11 cellular contexts compared by ENCODE assay signal in the genomic region with DNA sequence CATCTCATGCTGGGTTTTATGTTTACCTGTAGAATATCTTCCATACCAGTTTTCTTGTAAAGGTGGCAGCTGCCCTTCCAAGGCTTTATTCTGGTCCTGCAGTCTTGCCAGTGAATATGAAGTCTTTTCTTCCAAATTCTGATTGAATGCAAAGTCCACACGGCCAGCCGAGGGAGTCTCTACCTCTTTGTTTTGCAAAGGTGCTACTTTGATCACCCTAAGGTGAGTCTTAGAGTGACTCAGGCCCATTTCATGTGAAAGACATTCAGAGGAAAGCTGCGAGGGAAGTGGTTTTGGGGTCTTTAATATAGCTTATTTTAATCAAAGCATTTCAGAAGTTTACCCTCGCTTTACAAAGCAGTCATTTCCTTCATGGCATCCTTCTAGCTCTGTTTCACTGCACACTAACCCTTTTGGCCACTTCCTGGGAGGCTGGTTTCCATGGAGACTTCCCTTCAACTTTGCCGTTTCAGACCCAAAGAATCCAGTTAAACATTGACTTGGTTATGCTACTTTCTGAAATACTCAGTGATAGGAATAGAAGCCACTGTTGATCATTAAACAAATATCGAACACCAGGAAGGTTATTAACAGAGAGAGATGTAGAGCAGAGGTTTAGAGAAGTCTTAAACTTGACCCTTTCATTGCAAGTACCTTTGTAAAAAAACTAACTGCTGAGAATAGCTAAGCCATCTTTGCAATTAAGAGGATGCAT. TPM values are rescaled to one million over a fixed set of nuclear protein-coding genes. Genes with fewer than 3 reads are reported as not detected.
DNase-seq lines count a peak whose midpoint lies in the region; ATAC-seq, FAIRE-seq and TF ChIP-seq lines count a peak whose summit lies in the region.
"Had no signal": no experiment of that assay in that cellular context is flagged by ENCODE, and none has a peak within 500 bp of the region (broad histone marks: within the 10 kb centered on the region; RNA-seq: fewer than 3 reads in every experiment).

A gene with protein sequence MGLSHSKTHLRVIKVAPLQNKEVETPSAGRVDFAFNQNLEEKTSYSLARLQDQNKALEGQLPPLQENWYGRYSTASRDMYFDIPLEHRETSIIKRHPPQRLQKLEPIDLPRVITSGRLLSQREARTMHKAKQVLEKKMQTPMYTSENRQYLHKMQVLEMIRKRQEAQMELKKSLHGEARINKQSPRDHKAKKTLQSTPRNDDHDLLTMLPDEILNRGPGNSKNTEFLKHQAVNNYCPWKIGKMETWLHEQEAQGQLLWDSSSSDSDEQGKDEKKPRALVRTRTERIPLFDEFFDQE (minus strand): TSS at position 391 of the 715 bp plus-strand sequence. CDS start 142 bp downstream, at position 249.

- 6 to 32% (median 16%) methylated on average over 6 of the region's 6 CpGs for WGBS in small intestine, 3 donors

- no peak within 1 kb of the TSS for H3K9ac ChIP-seq in Loucy (ENCODE audit: low read depth, low read length, poor library complexity, severe bottlenecking)

- H3K79me2 ChIP-seq in Loucy (ENCODE audit: insufficient read depth, low read length) = no peaks in the 10 kb centered on the region

- H4K20me1 ChIP-seq in Loucy (ENCODE audit: insufficient read depth, low read length, poor library complexity, severe bottlenecking) = no peaks in the 10 kb centered on the region

- peak; percentile 82 for ATAC-seq in HG02759 (IDR thresholded peaks at IDR 0.05; ENCODE audit: unreplicated experiment)

- H3K9me2 ChIP-seq in Loucy (replicated peaks; ENCODE audit: low read depth, low read length) = no peaks in the 10 kb centered on the region

- no peaks in the 10 kb centered on the region for H3F3A ChIP-seq in Loucy (ENCODE audit: low read depth)

- no peak for FAIRE-seq in small intestine (lab: Jason Lieb, UNC)

- H3K4me3 ChIP-seq in Loucy (ENCODE audit: low read length, poor library complexity, severe bottlenecking) (no peak within 1 kb of the TSS), small intestine (ENCODE audit: low read depth in 1 of 2, low read length in 2 of 2) (no peak within 1 kb of the TSS)

- no peaks in the 10 kb centered on the region for H3K27me3 ChIP-seq in Loucy (ENCODE audit: insufficient read depth, low read length, poor library complexity, severe bottlenecking)
- H3K27me3 ChIP-seq in small intestine (ENCODE audit: control insufficient read depth in 2 of 2, insufficient read depth in 2 of 2, low read length in 2 of 2) = no peaks in the 10 kb centered on the region

- H3K27ac ChIP-seq in small intestine (ENCODE audit: low read depth in 1 of 2, low read length in 1 of 2) = no peak within 1 kb of the TSS
- H3K27ac ChIP-seq: 22Rv1 had no signal

- peak within 1 kb of the TSS; percentile 2 for H3K4me2 ChIP-seq in Loucy (ENCODE audit: low read depth, low read length, poor library complexity, severe bottlenecking)

- H3K4me1 ChIP-seq in Loucy (ENCODE audit: insufficient read depth, low read length, poor library complexity, severe bottlenecking) (peaks cover 8% of the 10 kb centered on the region), small intestine (ENCODE audit: control insufficient read depth in 2 of 2, insufficient read depth in 1 of 2, low read depth in 1 of 2, low read length in 1 of 2) (no peaks in the 10 kb centered on the region)

- no peak for TF ChIP-seq CTCF in Loucy (conservative IDR thresholded peaks at IDR 0.05; ENCODE audit: low read length)

- DNase-seq in NCI-H748 (lab: John Stamatoyannopoulos, UW; ENCODE audit: unreplicated experiment) (peak; percentile 5), NCI-H748 treated with DMSO at 0.1 percent for 48 hours (lab: John Stamatoyannopoulos, UW) (no peak), small intestine (peak; percentile 15), middle frontal gyrus (ENCODE audit: extremely low spot score, low spot score) (no peak), COLO668 (lab: John Stamatoyannopoulos, UW; ENCODE audit: unreplicated experiment) (no peak)
- DNase-seq in activated naive CD4-positive, alpha-beta T cell treated with Interleukin-2 at 50 U/mL for 16 hours = no peak
- DNase-seq: cortex of kidney, retina had no signal

- H3K9me3 ChIP-seq in Loucy (ENCODE audit: insufficient read depth, low read depth, low read length) = no peaks in the 10 kb centered on the region
- H3K9me3 ChIP-seq in small intestine (ENCODE audit: control insufficient read depth, low read depth) = no peaks in the 10 kb centered on the region

- no peak within 1 kb of the TSS; the same call in 1 of the 2 replicates for H2AFZ ChIP-seq in Loucy (ENCODE audit: low read length)

- no peaks in the 10 kb centered on the region for H3K36me3 ChIP-seq in Loucy (ENCODE audit: insufficient read depth, low read length)
- H3K36me3 ChIP-seq in small intestine (ENCODE audit: control insufficient read depth in 2 of 2, insufficient read depth in 2 of 2, low read length in 2 of 2) = no peaks in the 10 kb centered on the region

RNA-seq across cellular contexts. Expression of the gene that starts here (rescaled TPM):
- 1 to 10 TPM in 1 of 3 donors, under 1 TPM in 2; 0.45 to 1.1 (median 0.54) TPM for polyA plus RNA-seq in small intestine

Comparison
In these comparisons a context has a peak if more than half of its experiments do, and no peak if none do; other contexts are left out.
1. DNase-seq: peak in NCI-H748 (single experiment) and small intestine (single experiment); none in NCI-H748 treated with DMSO at 0.1 percent for 48 hours (single experiment), activated naive CD4-positive, alpha-beta T cell treated with Interleukin-2 at 50 U/mL for 16 hours (single experiment), middle frontal gyrus (single experiment) and COLO668 (single experiment).